8 cellular contexts compared by ENCODE assay signal in genomic region chr16:33657717-33658116, GRCh38.
DNase-seq lines count a peak whose midpoint lies in the region; ATAC-seq and TF ChIP-seq lines count a peak whose summit lies in the region.
"Not testable (repeated sequence)": the region's sequence is repeated elsewhere in the genome, so short reads cannot be mapped to it uniquely, and the experiment has no call there.

No MANE protein-coding gene starts in this region.

- not testable (repeated sequence) for TF ChIP-seq CTCF in activated B cell treated with CpG ODN at 0.5 μM for 24 hours (IDR thresholded peaks at IDR 0.05)

- H3K27ac Mint-ChIP-seq in activated B cell treated with CpG ODN at 0.5 μM for 24 hours: not testable (repeated sequence)

- H3K36me3 Mint-ChIP-seq in activated B cell treated with CpG ODN at 0.5 μM for 24 hours (ENCODE audit: low read depth): not testable (repeated sequence)

- ATAC-seq in GM18517 (IDR thresholded peaks at IDR 0.05; ENCODE audit: unreplicated experiment): peak; percentile 76
- ATAC-seq in GM19025 (IDR thresholded peaks at IDR 0.05; ENCODE audit: low read depth, unreplicated experiment): peak; percentile 80
- ATAC-seq in GM19463 (IDR thresholded peaks at IDR 0.05; ENCODE audit: unreplicated experiment): peak; percentile 76
- ATAC-seq in GM21576 (IDR thresholded peaks at IDR 0.05; ENCODE audit: unreplicated experiment): peak; percentile 58
- peak; percentile 71 for ATAC-seq in HG02759 (IDR thresholded peaks at IDR 0.05; ENCODE audit: unreplicated experiment)
- peak; percentile 55 for ATAC-seq in HG03095 (IDR thresholded peaks at IDR 0.05; ENCODE audit: unreplicated experiment)
- peak; percentile 72 for ATAC-seq in HG03378 (IDR thresholded peaks at IDR 0.05; ENCODE audit: unreplicated experiment)
- peak; percentile 31 for ATAC-seq in activated B cell treated with CpG ODN at 0.5 μM for 24 hours (ENCODE audit: low read depth)

- DNase-seq in activated B cell treated with CpG ODN at 0.5 μM for 24 hours: not testable (repeated sequence)

- POLR2A ChIA-PET in activated B cell treated with CpG ODN at 0.5 μM for 24 hours (lab: Charles Lee): not testable (repeated sequence)

- intact Hi-C loops in activated B cell treated with CpG ODN at 0.5 μM for 24 hours (cut with micrococcal nuclease): not testable (repeated sequence)

- CTCF ChIA-PET in activated B cell treated with CpG ODN at 0.5 μM for 24 hours (lab: Charles Lee): not testable (repeated sequence)

- not testable (repeated sequence) for H3K4me3 Mint-ChIP-seq in activated B cell treated with CpG ODN at 0.5 μM for 24 hours

- not testable (repeated sequence) for H3K9me3 Mint-ChIP-seq in activated B cell treated with CpG ODN at 0.5 μM for 24 hours

- not testable (repeated sequence) for H3K4me1 Mint-ChIP-seq in activated B cell treated with CpG ODN at 0.5 μM for 24 hours

- not testable (repeated sequence) for H3K27me3 Mint-ChIP-seq in activated B cell treated with CpG ODN at 0.5 μM for 24 hours
